23 cellular contexts compared by ENCODE assay signal in genomic region chr2:82735336-82735735, GRCh38.
DNase-seq lines count a peak whose midpoint lies in the region; ATAC-seq, FAIRE-seq and TF ChIP-seq lines count a peak whose summit lies in the region.
"Had no signal": no experiment of that assay in that cellular context is flagged by ENCODE, and none has a peak within 500 bp of the region (broad histone marks: within the 10 kb centered on the region; RNA-seq: fewer than 3 reads in every experiment).

No MANE protein-coding gene starts in this region.

- no peak overlapping the region; the same call in 1 of the 2 replicates for H2BK12ac ChIP-seq in H1 (ENCODE audit: low read depth, low read length)
- no peak overlapping the region for H2BK12ac ChIP-seq in neuronal stem cell (ENCODE audit: low read length)

- whole genome bisulfite sequencing in H1 (ENCODE audit: extremely low coverage in 1 of 2, insufficient coverage in 1 of 2, insufficient read length in 1 of 2, insufficient replicate concordance in 2 of 2, low coverage in 1 of 2, low lambda C conversion rate in 2 of 2, missing lambda C conversion rate in 1 of 2), 2 experiments = 93% methylated on average over 2 of the region's 2 CpGs; no CpG with 5 or more reads in 1 of the 2 experiments
- whole genome bisulfite sequencing in neuronal stem cell (ENCODE audit: extremely low coverage in 2 of 2, insufficient read length in 2 of 2, insufficient replicate concordance in 1 of 2), 2 donors = no CpG with 5 or more reads among the region's 2 CpGs

- H3K14ac ChIP-seq in H1 (ENCODE audit: insufficient read length) (no peak overlapping the region), neuronal stem cell (ENCODE audit: low read length) (peak overlapping the region; percentile 49)

- no peak overlapping the region for H2BK15ac ChIP-seq in H1 (ENCODE audit: low read length)
- H2BK15ac ChIP-seq in neuronal stem cell (ENCODE audit: low read length) = no peak overlapping the region

- H2BK5ac ChIP-seq in H1 (ENCODE audit: low read depth, low read length) (no peak overlapping the region), neuronal stem cell (ENCODE audit: low read length) (no peak overlapping the region)

- H3K4me3 Mint-ChIP-seq in activated naive CD4-positive, alpha-beta T cell treated with anti-CD3 and anti-CD28 coated beads, Interleukin-2, amount 10 ng/mL, durations not matched to agents 7 days and 5 days = no peak overlapping the region
- H3K4me3 Mint-ChIP-seq: CD14-positive monocyte; CD8-positive, alpha-beta T cell; HFFc6; IgD-negative memory B cell had no signal

- no peaks in the 10 kb centered on the region for H3K9me3 ChIP-seq in H1 (ENCODE audit: insufficient read depth in 2 of 2, low read depth in 1 of 2, low read length in 1 of 2)
- H3K9me3 ChIP-seq in neuronal stem cell (replicated peaks in 1 of 2; ENCODE audit: control insufficient read depth in 2 of 2, insufficient read depth in 1 of 2, low read depth in 1 of 2, low read length in 2 of 2) = no peaks in the 10 kb centered on the region
- no peaks in the 10 kb centered on the region for H3K9me3 ChIP-seq in upper lobe of right lung
- no peaks in the 10 kb centered on the region for H3K9me3 ChIP-seq in MG63

- H3K27ac Mint-ChIP-seq in activated naive CD4-positive, alpha-beta T cell treated with anti-CD3 and anti-CD28 coated beads, Interleukin-2, amount 10 ng/mL, durations not matched to agents 7 days and 5 days = no peak overlapping the region
- H3K27ac Mint-ChIP-seq: CD14-positive monocyte; CD8-positive, alpha-beta T cell; HFFc6; IgD-negative memory B cell had no signal

- TF ChIP-seq POLR2A in H1 (IDR thresholded peaks at IDR 0.05; ENCODE audit: control extremely low read depth in 1 of 2, low read depth in 2 of 2, low read length in 2 of 2) = no peak

- H3K23me2 ChIP-seq in H1 (ENCODE audit: low read depth, low read length) = no peaks in the 10 kb centered on the region

- peaks cover 6% of the 10 kb centered on the region for H3K9me3 Mint-ChIP-seq in activated naive CD4-positive, alpha-beta T cell treated with anti-CD3 and anti-CD28 coated beads, Interleukin-2, amount 10 ng/mL, durations not matched to agents 7 days and 5 days

- H4K5ac ChIP-seq in H1 (ENCODE audit: insufficient read length, low read depth, low read length) = no peak overlapping the region

- ATAC-seq in upper lobe of right lung (peak; percentile 28), HG02610 (IDR thresholded peaks at IDR 0.05; ENCODE audit: unreplicated experiment) (no peak)
- ATAC-seq: CD8-positive, alpha-beta T cell had no signal

- H3K27me3 ChIP-seq in H1 (replicated peaks in 1 of 4; ENCODE audit: control insufficient read depth in 3 of 4, extremely low read depth in 1 of 4, insufficient read depth in 3 of 4, low read length in 3 of 4) (no peaks in the 10 kb centered on the region), neuronal stem cell (ENCODE audit: control insufficient read depth in 3 of 3, insufficient read depth in 3 of 3, low read depth in 1 of 3, low read length in 3 of 3) (no peaks in the 10 kb centered on the region), upper lobe of right lung (no peaks in the 10 kb centered on the region), MG63 (no peaks in the 10 kb centered on the region)

- no peak for TF ChIP-seq RAD21 in H1 (IDR thresholded peaks at IDR 0.05 in 1 of 2, conservative IDR thresholded peaks at IDR 0.05 in 1 of 2; ENCODE audit: low read depth in 2 of 2, low read length in 2 of 2)

- no peaks in the 10 kb centered on the region for H3K79me2 ChIP-seq in H1 (ENCODE audit: control insufficient read depth in 1 of 2, insufficient read depth in 2 of 2, low read length in 2 of 2)

- H2BK120ac ChIP-seq in H1 (replicated peaks; ENCODE audit: low read depth, low read length) (no peak overlapping the region), neuronal stem cell (ENCODE audit: low read depth, low read length) (no peak overlapping the region)

- H4K8ac ChIP-seq in H1 (ENCODE audit: extremely low read depth, insufficient read depth, low read length) = 0 out of 2 replicates have a peak overlapping the region, but pooled peaks have one; percentile 41
- H4K8ac ChIP-seq in neuronal stem cell (ENCODE audit: low read depth, low read length) = no peak overlapping the region

- H3K4me2 ChIP-seq in H1 (ENCODE audit: insufficient read depth in 1 of 2, low read depth in 2 of 2, low read length in 2 of 2) (no peak overlapping the region), neuronal stem cell (ENCODE audit: insufficient read depth, low read length, poor library complexity, severe bottlenecking) (no peak overlapping the region)

- H3K27me3 Mint-ChIP-seq in activated naive CD4-positive, alpha-beta T cell treated with anti-CD3 and anti-CD28 coated beads, Interleukin-2, amount 10 ng/mL, durations not matched to agents 7 days and 5 days = no peaks in the 10 kb centered on the region
- H3K27me3 Mint-ChIP-seq: IgD-negative memory B cell had no signal

- intact Hi-C loops in upper lobe of right lung (cut with DNase I) = no loop called here

- no peak overlapping the region for H3K23ac ChIP-seq in H1 (ENCODE audit: insufficient read length)
- H3K23ac ChIP-seq in neuronal stem cell (ENCODE audit: low read depth, low read length, poor library complexity) = no peak overlapping the region

- no peak overlapping the region for H2AK5ac ChIP-seq in H1 (ENCODE audit: low read depth, low read length)
- H2AK5ac ChIP-seq in neuronal stem cell (ENCODE audit: low read depth, low read length) = no peak overlapping the region

- H2AFZ ChIP-seq in H1 (ENCODE audit: low read length) (no peak overlapping the region), neuronal stem cell (ENCODE audit: low read length) (no peak overlapping the region)

- H3K9ac ChIP-seq in H1 (replicated peaks in 1 of 4; ENCODE audit: extremely low read depth in 1 of 4, low read depth in 3 of 4, low read length in 3 of 4) = no peak overlapping the region
- H3K9ac ChIP-seq in neuronal stem cell (ENCODE audit: low read depth, low read length, poor library complexity) = no peak overlapping the region

- H3K4me3 ChIP-seq in H1 (ENCODE audit: extremely low read depth in 1 of 4, insufficient read depth in 2 of 4, low read depth in 3 of 4, low read length in 4 of 4) = no peak overlapping the region
- peak overlapping the region in 1 of 2 donors; percentile 27 for H3K4me3 ChIP-seq in neuronal stem cell (ENCODE audit: low read length in 2 of 2)
- no peak overlapping the region for H3K4me3 ChIP-seq in upper lobe of right lung
- H3K4me3 ChIP-seq in MG63 = no peak overlapping the region

- H3K18ac ChIP-seq in H1 (ENCODE audit: extremely low read depth, low read length) (no peak overlapping the region), neuronal stem cell (ENCODE audit: low read length) (no peak overlapping the region)

- H3K79me1 ChIP-seq in H1 (ENCODE audit: low read depth, low read length) (no peaks in the 10 kb centered on the region), neuronal stem cell (ENCODE audit: low read depth, low read length) (no peaks in the 10 kb centered on the region)

- H3K36me3 Mint-ChIP-seq in activated naive CD4-positive, alpha-beta T cell treated with anti-CD3 and anti-CD28 coated beads, Interleukin-2, amount 10 ng/mL, durations not matched to agents 7 days and 5 days = no peaks in the 10 kb centered on the region
- H3K36me3 Mint-ChIP-seq: CD14-positive monocyte; CD8-positive, alpha-beta T cell; IgD-negative memory B cell had no signal

- no peak overlapping the region for H3K4ac ChIP-seq in H1 (replicated peaks; ENCODE audit: insufficient read length, low read depth, low read length)
- no peak overlapping the region for H3K4ac ChIP-seq in neuronal stem cell (ENCODE audit: low read length)

- no peaks in the 10 kb centered on the region for H3K36me3 ChIP-seq in H1 (ENCODE audit: control insufficient read depth in 2 of 4, insufficient read depth in 4 of 4, low read length in 3 of 4)
- no peaks in the 10 kb centered on the region for H3K36me3 ChIP-seq in neuronal stem cell (replicated peaks in 1 of 2; ENCODE audit: control insufficient read depth in 2 of 2, insufficient read depth in 2 of 2, low read length in 2 of 2)
- no peaks in the 10 kb centered on the region for H3K36me3 ChIP-seq in upper lobe of right lung
- H3K36me3 ChIP-seq in MG63 = no peaks in the 10 kb centered on the region

- no peak for TF ChIP-seq CTCF in H1 (IDR thresholded peaks at IDR 0.05; ENCODE audit: control extremely low read depth in 1 of 3, insufficient read depth in 1 of 3, low read depth in 1 of 3, low read length in 3 of 3)
- no peak for TF ChIP-seq CTCF in upper lobe of right lung (IDR thresholded peaks at IDR 0.05)

- POLR2A ChIA-PET in H1 (lab: Charles Lee; ENCODE audit: partially characterized antibody) = interaction anchor here (0.6 kb wide), 1 partner anchor 67 kb away, joined by 3 read pairs; no protein-coding TSS in a partner anchor

- H4K91ac ChIP-seq in H1 (replicated peaks; ENCODE audit: insufficient read length, low read length) = no peak overlapping the region
- no peak overlapping the region for H4K91ac ChIP-seq in neuronal stem cell (ENCODE audit: low read depth, low read length, poor library complexity)

- no peak overlapping the region for H2BK20ac ChIP-seq in H1 (ENCODE audit: low read length)

- no peak overlapping the region for H3K56ac ChIP-seq in H1 (replicated peaks; ENCODE audit: insufficient read length, low read depth, low read length)

- CTCF ChIA-PET in activated naive CD4-positive, alpha-beta T cell treated with anti-CD3 and anti-CD28 coated beads, Interleukin-2, amount 10 ng/mL, durations not matched to agents 7 days and 5 days (lab: Charles Lee) = no interaction called here
- CTCF ChIA-PET in H1 (lab: Charles Lee; ENCODE audit: partially characterized antibody) = no interaction called here

- DNase-seq in activated naive CD4-positive, alpha-beta T cell treated with anti-CD3 and anti-CD28 coated beads, Interleukin-2, amount 10 ng/mL, durations not matched to agents 7 days and 5 days = peak; percentile 18
- no peak for DNase-seq in activated naive CD4-positive, alpha-beta T cell treated with Interleukin-2 at 50 U/mL for 16 hours
- DNase-seq in H1 (ENCODE audit: low read depth in 1 of 2, low spot score in 2 of 2) = no peak
- no peak for DNase-seq in neuronal stem cell (ENCODE audit: low spot score)
- no peak for DNase-seq in upper lobe of right lung
- no peak for DNase-seq in MG63
- DNase-seq in NCI-H2029 (lab: John Stamatoyannopoulos, UW) = no peak
- DNase-seq: CD8-positive, alpha-beta T cell; COR-L47; DMS153; DMS79 treated with DMSO at 0.1 percent for 48 hours; EL; HCEC 1CT; HFFc6 had no signal

- no peaks in the 10 kb centered on the region for H4K20me1 ChIP-seq in H1 (replicated peaks in 1 of 2; ENCODE audit: control insufficient read depth in 1 of 2, insufficient read depth in 2 of 2, low read length in 2 of 2)

- TF ChIP-seq EP300 in H1 (IDR thresholded peaks at IDR 0.05; ENCODE audit: borderline replicate concordance in 1 of 2, low read depth in 2 of 2, low read length in 2 of 2) = no peak

- H3K4me1 ChIP-seq in H1 (replicated peaks in 1 of 4; ENCODE audit: control insufficient read depth in 3 of 4, insufficient read depth in 4 of 4, low read length in 3 of 4) = no peaks in the 10 kb centered on the region
- no peaks in the 10 kb centered on the region for H3K4me1 ChIP-seq in neuronal stem cell (ENCODE audit: control insufficient read depth in 2 of 2, insufficient read depth in 1 of 2, low read depth in 1 of 2, low read length in 2 of 2)
- H3K4me1 ChIP-seq in upper lobe of right lung = no peaks in the 10 kb centered on the region

- FAIRE-seq in H1 (lab: Jason Lieb, UNC) = no peak
- FAIRE-seq: D721Med, G401.6, GM12891, GM19239 had no signal

- H3K4me1 Mint-ChIP-seq in activated naive CD4-positive, alpha-beta T cell treated with anti-CD3 and anti-CD28 coated beads, Interleukin-2, amount 10 ng/mL, durations not matched to agents 7 days and 5 days = no peaks in the 10 kb centered on the region
- H3K4me1 Mint-ChIP-seq: CD14-positive monocyte, IgD-negative memory B cell had no signal

- H3K27ac ChIP-seq in H1 (ENCODE audit: low read depth, low read length) (no peak overlapping the region), neuronal stem cell (replicated peaks; ENCODE audit: low read length) (no peak overlapping the region), upper lobe of right lung (no peak overlapping the region)
- H3K27ac ChIP-seq: 22Rv1, HL-60 had no signal
